In genomic region chr7:98250789-98251188, GRCh38 we compare ENCODE assay signal across 8 cellular contexts.
DNase-seq lines count a peak whose midpoint lies in the region; ATAC-seq, FAIRE-seq and TF ChIP-seq lines count a peak whose summit lies in the region.
"Had no signal": no experiment of that assay in that cellular context is flagged by ENCODE, and none has a peak within 500 bp of the region (broad histone marks: within the 10 kb centered on the region; RNA-seq: fewer than 3 reads in every experiment).

No MANE protein-coding gene starts in this region.

- H3K4me2 ChIP-seq in parathyroid adenoma (ENCODE audit: low read length), result peak overlapping the region; percentile 91

- H3K4me3 Mint-ChIP-seq in T-helper 1 cell treated with Interleukin-12 subunit alpha and Interleukin-12 subunit beta and Interleukin-4 antibody, amounts not matched to agents 30 μg/mL and 1 μg/mL, for 36 hours, result peak overlapping the region; percentile 94

- ATAC-seq in GM21786 (IDR thresholded peaks at IDR 0.05; ENCODE audit: unreplicated experiment) (peak; percentile 18), HG03039 (IDR thresholded peaks at IDR 0.05; ENCODE audit: unreplicated experiment) (no peak)

- H3K4me1 ChIP-seq in parathyroid adenoma, result peaks cover 16% of the 10 kb centered on the region

- H3K36me3 ChIP-seq in parathyroid adenoma (ENCODE audit: control insufficient read depth, insufficient read depth, low read length), result no peaks in the 10 kb centered on the region

- H3K9me3 Mint-ChIP-seq in T-helper 1 cell treated with Interleukin-12 subunit alpha and Interleukin-12 subunit beta and Interleukin-4 antibody, amounts not matched to agents 30 μg/mL and 1 μg/mL, for 36 hours, result no peaks in the 10 kb centered on the region

- TF ChIP-seq POLR2A in H54 (IDR thresholded peaks at IDR 0.05; ENCODE audit: low read depth, low read length), result no peak

- TF ChIP-seq CTCF in coronary artery (IDR thresholded peaks at IDR 0.05) (no peak), parathyroid adenoma (IDR thresholded peaks at IDR 0.05) (no peak)

- H3K27ac Mint-ChIP-seq in T-helper 1 cell treated with Interleukin-12 subunit alpha and Interleukin-12 subunit beta and Interleukin-4 antibody, amounts not matched to agents 30 μg/mL and 1 μg/mL, for 36 hours, result peak overlapping the region; percentile 99

- H3K4me3 ChIP-seq in coronary artery (peak overlapping the region; percentile 92), parathyroid adenoma (ENCODE audit: low read depth, low read length) (peak overlapping the region; percentile 84)

- H3K36me3 Mint-ChIP-seq in T-helper 1 cell treated with Interleukin-12 subunit alpha and Interleukin-12 subunit beta and Interleukin-4 antibody, amounts not matched to agents 30 μg/mL and 1 μg/mL, for 36 hours (ENCODE audit: low read depth), result peaks cover 20% of the 10 kb centered on the region

- no peaks in the 10 kb centered on the region for H3K27me3 Mint-ChIP-seq in T-helper 1 cell treated with Interleukin-12 subunit alpha and Interleukin-12 subunit beta and Interleukin-4 antibody, amounts not matched to agents 30 μg/mL and 1 μg/mL, for 36 hours (ENCODE audit: low read depth)

- no peaks in the 10 kb centered on the region for H3K9me3 ChIP-seq in parathyroid adenoma (ENCODE audit: control insufficient read depth, low read length)

- DNase-seq in coronary artery (ENCODE audit: low spot score) (no peak), H54 (ENCODE audit: insufficient read length, low spot score) (no peak), NCI-H2029 (lab: John Stamatoyannopoulos, UW) (no peak)

- H2AFZ ChIP-seq in parathyroid adenoma, result peak overlapping the region; percentile 99

- no peak overlapping the region for H3K9ac ChIP-seq in parathyroid adenoma

- H3K27ac ChIP-seq in coronary artery (peak overlapping the region in 1 of 2 donors; percentile 84), parathyroid adenoma (peak overlapping the region; percentile 81)
- H3K27ac ChIP-seq: SK-N-MC had no signal

- H3K27me3 ChIP-seq in parathyroid adenoma (ENCODE audit: control insufficient read depth, insufficient read depth, low read length), result no peaks in the 10 kb centered on the region

- H3K4me1 Mint-ChIP-seq in T-helper 1 cell treated with Interleukin-12 subunit alpha and Interleukin-12 subunit beta and Interleukin-4 antibody, amounts not matched to agents 30 μg/mL and 1 μg/mL, for 36 hours (ENCODE audit: low read depth), result peaks cover 39% of the 10 kb centered on the region

- no peak for FAIRE-seq in H54 (lab: Jason Lieb, UNC)

- H3K79me2 ChIP-seq in parathyroid adenoma, result peaks cover 31% of the 10 kb centered on the region
